In the genomic region with DNA sequence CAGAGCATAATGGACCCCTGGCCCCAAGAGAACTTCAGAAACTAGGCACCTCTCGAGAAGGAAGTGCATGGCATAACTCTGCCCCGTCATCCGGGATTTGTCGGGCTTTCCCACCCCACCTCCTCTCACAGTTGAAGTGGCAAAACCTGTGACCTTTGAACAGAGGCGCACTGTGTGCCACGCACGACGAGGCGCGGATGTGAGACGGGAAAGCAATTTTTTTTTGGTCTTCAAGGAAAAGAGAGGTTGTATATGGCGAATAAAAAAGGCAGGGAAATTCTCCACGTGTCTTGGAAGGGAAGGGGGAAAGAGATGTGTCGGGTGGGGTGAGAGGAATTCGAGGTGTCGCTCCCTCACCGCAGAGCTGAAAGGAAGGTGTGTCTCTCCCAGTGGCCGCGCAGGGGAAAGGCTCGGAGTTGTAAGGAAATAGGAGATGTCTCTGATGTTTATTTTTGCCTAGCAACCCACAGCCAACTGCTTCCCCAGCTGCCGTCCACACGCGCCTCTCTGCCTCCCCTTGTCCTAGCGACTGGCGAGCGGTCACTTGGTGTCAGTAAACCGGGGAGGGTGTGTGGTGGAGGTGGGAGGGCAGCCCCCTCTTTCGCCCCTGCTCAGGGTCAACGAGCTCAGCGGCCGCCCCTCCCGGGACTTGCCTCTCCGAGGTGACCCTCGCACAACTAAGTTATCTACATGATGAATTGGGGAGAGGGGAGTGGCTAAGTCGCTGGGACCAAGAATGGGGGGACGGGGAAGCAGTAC, we compare ENCODE assay signal across 8 cellular contexts. TPM values are rescaled to one million over a fixed set of nuclear protein-coding genes. Genes with fewer than 3 reads are reported as not detected.
DNase-seq lines count a peak whose midpoint lies in the region; ATAC-seq and TF ChIP-seq lines count a peak whose summit lies in the region.

No MANE protein-coding gene starts in this region.

- intact Hi-C loops in right lobe of liver (cut with DNase I) = no loop called here

- DNase-seq in GM13977 (ENCODE audit: low spot score) (peak; percentile 62), NCI-H524 (lab: John Stamatoyannopoulos, UW) (peak; percentile 72 to 79), right lobe of liver (peak; percentile 75 to 81 (median 76))
- DNase-seq in activated CD4-positive, alpha-beta T cell treated with anti-CD3 and anti-CD28 coated beads, Interleukin-2, amount 50 U/mL, for 1 hour = peak; percentile 34
- peak; percentile 11 to 41 (median 30) for DNase-seq in effector memory CD4-positive, alpha-beta T cell
- peak; percentile 11 for DNase-seq in stimulated activated CD4-positive, alpha-beta T cell treated with anti-CD3 and anti-CD28 coated beads, Interleukin-4, amount 100 ng/mL, for 48 hours (ENCODE audit: low read depth in 2 of 2)

- TF ChIP-seq CTCF in GM13977 (IDR thresholded peaks at IDR 0.05; ENCODE audit: extremely low read depth, insufficient read depth, missing control alignments) = no peak
- peak; percentile 11 to 34 (median 21) for TF ChIP-seq CTCF in right lobe of liver (IDR thresholded peaks at IDR 0.05)

- WGBS in right lobe of liver (ENCODE audit: insufficient coverage, low coverage, low lambda C conversion rate, missing lambda C conversion rate) = 8% methylated on average over 28 of the region's 36 CpGs

- in situ Hi-C loops in GM13977 (cut with MboI; ENCODE audit: low pct_unique_long_range_greater_than_20kb, low sequenced_read_pairs, unreplicated experiment) = no loop called here

- H3K9me3 ChIP-seq in effector memory CD4-positive, alpha-beta T cell (ENCODE audit: control insufficient read depth, low read length) = no peaks in the 10 kb centered on the region
- no peaks in the 10 kb centered on the region for H3K9me3 ChIP-seq in right lobe of liver

- peak overlapping the region; percentile 91 for H3K27ac ChIP-seq in effector memory CD4-positive, alpha-beta T cell (ENCODE audit: insufficient read depth, low read length, poor library complexity, severe bottlenecking)
- H3K27ac ChIP-seq in right lobe of liver = peak overlapping the region; percentile 49 to 67 (median 58)

- H3K36me3 ChIP-seq in effector memory CD4-positive, alpha-beta T cell (ENCODE audit: control insufficient read depth, insufficient read depth, low read length) = no peaks in the 10 kb centered on the region
- H3K36me3 ChIP-seq in right lobe of liver = no peaks in the 10 kb centered on the region

- ATAC-seq in HG03342 (IDR thresholded peaks at IDR 0.05; ENCODE audit: unreplicated experiment) = peak; percentile 36
- ATAC-seq in right lobe of liver = peak; percentile 71 to 85 (median 79)
- ATAC-seq in GM21825 (IDR thresholded peaks at IDR 0.05; ENCODE audit: unreplicated experiment) = no peak

- no peaks in the 10 kb centered on the region for H3K27me3 ChIP-seq in effector memory CD4-positive, alpha-beta T cell (replicated peaks; ENCODE audit: control insufficient read depth, insufficient read depth, low read length, poor library complexity, severe bottlenecking)
- H3K27me3 ChIP-seq in right lobe of liver = no peaks in the 10 kb centered on the region

- no peak for TF ChIP-seq POLR2A in right lobe of liver (IDR thresholded peaks at IDR 0.05)

- peak overlapping the region; percentile 98 for H3K4me3 ChIP-seq in effector memory CD4-positive, alpha-beta T cell (ENCODE audit: insufficient read depth, low read depth, low read length, poor library complexity, severe bottlenecking)
- H3K4me3 ChIP-seq in right lobe of liver = peak overlapping the region; percentile 89 to 91 (median 89)

- peaks cover 20% of the 10 kb centered on the region for H3K4me1 ChIP-seq in effector memory CD4-positive, alpha-beta T cell (ENCODE audit: control insufficient read depth, insufficient read depth, low read length, poor library complexity, severe bottlenecking)
- H3K4me1 ChIP-seq in right lobe of liver = peaks cover 0 to 9% (median 0%) of the 10 kb centered on the region in 4 donors

RNA-seq across cellular contexts. Expression of gene DYRK2, which starts 0.8 kb away (rescaled TPM):
- 10 to 100 TPM in 2 of 6 experiments, 1 to 10 TPM in 4; 6.5 to 12.5 (median 6.9) TPM for total RNA-seq in right lobe of liver

Comparison
In these comparisons a context has a peak if more than half of its experiments do, and no peak if none do; other contexts are left out.
1. DNase-seq: peak in every context shown above with its lines; median percentile 76 in right lobe of liver; 76 in NCI-H524; 62 in GM13977; 34 in activated CD4-positive, alpha-beta T cell treated with anti-CD3 and anti-CD28 coated beads, Interleukin-2, amount 50 U/mL, for 1 hour; 30 in effector memory CD4-positive, alpha-beta T cell; 11 in stimulated activated CD4-positive, alpha-beta T cell treated with anti-CD3 and anti-CD28 coated beads, Interleukin-4, amount 100 ng/mL, for 48 hours.